In the genomic region with DNA sequence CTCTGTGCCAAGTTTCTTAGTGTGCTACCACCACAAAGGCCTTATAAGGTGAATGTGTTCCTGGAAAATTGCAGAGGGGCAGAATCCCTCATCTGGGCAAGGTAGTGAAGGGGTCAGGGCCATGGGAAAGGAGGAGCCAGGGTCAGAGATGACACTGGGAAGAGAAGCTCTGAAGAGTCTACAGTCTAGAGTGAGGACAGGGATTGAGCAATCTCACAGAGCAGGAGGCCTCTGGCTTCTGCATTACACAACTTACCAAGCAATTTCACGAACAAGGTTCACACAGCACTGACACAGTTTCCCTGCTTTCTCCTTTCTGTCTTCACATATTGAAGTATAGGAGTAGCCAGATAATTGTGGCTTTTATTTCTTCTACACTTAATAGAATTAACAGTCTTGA, we compare ENCODE assay signal across 3 cellular contexts.
TF ChIP-seq lines count a peak whose summit lies in the region.

No MANE protein-coding gene starts in this region.

TF ChIP-seq in Ishikawa, 13 proteins besides CTCF, POLR2A, EP300 and RAD21:
- TF ChIP-seq YY1 (IDR thresholded peaks at IDR 0.05; ENCODE audit: low read depth): no peak
- no peak for TF ChIP-seq TAF1 (IDR thresholded peaks at IDR 0.05; ENCODE audit: low read depth)
- TF ChIP-seq FOXM1 (IDR thresholded peaks at IDR 0.05; ENCODE audit: borderline replicate concordance, low read depth): no peak
- TF ChIP-seq CREB1 (IDR thresholded peaks at IDR 0.05; ENCODE audit: low read depth): no peak
- no peak for TF ChIP-seq MAX (IDR thresholded peaks at IDR 0.05)
- 0 out of 2 replicates have a peak, but pooled peaks have one; percentile 22 for TF ChIP-seq CEBPB (IDR thresholded peaks at IDR 0.05)

TF ChIP-seq in K562, 482 proteins besides CTCF, POLR2A, EP300 and RAD21:
- TF ChIP-seq CEBPB (tag; IDR thresholded peaks at IDR 0.05) (peak; percentile 50), NR2F6 (CRISPR knock-in tag; IDR thresholded peaks at IDR 0.05) (no peak)

TF ChIP-seq in HepG2, 621 proteins besides CTCF, POLR2A, EP300 and RAD21 (continues in another document):
- TF ChIP-seq, protein P1, sequence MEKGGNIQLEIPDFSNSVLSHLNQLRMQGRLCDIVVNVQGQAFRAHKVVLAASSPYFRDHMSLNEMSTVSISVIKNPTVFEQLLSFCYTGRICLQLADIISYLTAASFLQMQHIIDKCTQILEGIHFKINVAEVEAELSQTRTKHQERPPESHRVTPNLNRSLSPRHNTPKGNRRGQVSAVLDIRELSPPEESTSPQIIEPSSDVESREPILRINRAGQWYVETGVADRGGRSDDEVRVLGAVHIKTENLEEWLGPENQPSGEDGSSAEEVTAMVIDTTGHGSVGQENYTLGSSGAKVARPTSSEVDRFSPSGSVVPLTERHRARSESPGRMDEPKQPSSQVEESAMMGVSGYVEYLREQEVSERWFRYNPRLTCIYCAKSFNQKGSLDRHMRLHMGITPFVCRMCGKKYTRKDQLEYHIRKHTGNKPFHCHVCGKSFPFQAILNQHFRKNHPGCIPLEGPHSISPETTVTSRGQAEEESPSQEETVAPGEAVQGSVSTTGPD (CRISPR knock-in tag; IDR thresholded peaks at IDR 0.05): no peak
- TF ChIP-seq, protein P2, sequence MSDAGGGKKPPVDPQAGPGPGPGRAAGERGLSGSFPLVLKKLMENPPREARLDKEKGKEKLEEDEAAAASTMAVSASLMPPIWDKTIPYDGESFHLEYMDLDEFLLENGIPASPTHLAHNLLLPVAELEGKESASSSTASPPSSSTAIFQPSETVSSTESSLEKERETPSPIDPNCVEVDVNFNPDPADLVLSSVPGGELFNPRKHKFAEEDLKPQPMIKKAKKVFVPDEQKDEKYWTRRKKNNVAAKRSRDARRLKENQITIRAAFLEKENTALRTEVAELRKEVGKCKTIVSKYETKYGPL (CRISPR knock-in tag; IDR thresholded peaks at IDR 0.05): peak; percentile 66; the same call in 1 of the 2 replicates
- 0 out of 2 replicates have a peak, but pooled peaks have one; percentile 42 for TF ChIP-seq ZNF644 (CRISPR knock-in tag; IDR thresholded peaks at IDR 0.05; ENCODE audit: low read depth)
- no peak for TF ChIP-seq KLF6 (CRISPR knock-in tag; IDR thresholded peaks at IDR 0.05)
- TF ChIP-seq ZNF451 (CRISPR knock-in tag; IDR thresholded peaks at IDR 0.05): no peak
- no peak for TF ChIP-seq MBNL3 (CRISPR knock-in tag; conservative IDR thresholded peaks at IDR 0.05)
- no peak for TF ChIP-seq FOXM1 (CRISPR knock-in tag; IDR thresholded peaks at IDR 0.05)
- peak; percentile 46; the same call in 1 of the 2 replicates for TF ChIP-seq SMC3 (IDR thresholded peaks at IDR 0.05; ENCODE audit: low read length)
- TF ChIP-seq NR2C2 (CRISPR knock-in tag; IDR thresholded peaks at IDR 0.05; ENCODE audit: borderline replicate concordance): peak; percentile 45; the same call in 1 of the 2 replicates
- TF ChIP-seq BCL6 (CRISPR knock-in tag; IDR thresholded peaks at IDR 0.05): peak; percentile 89
- no peak for TF ChIP-seq ZNF562 (CRISPR knock-in tag; IDR thresholded peaks at IDR 0.05; ENCODE audit: borderline replicate concordance)
- TF ChIP-seq AKNA (CRISPR knock-in tag; IDR thresholded peaks at IDR 0.05; ENCODE audit: borderline replicate concordance): no peak
- TF ChIP-seq HNF4G (IDR thresholded peaks at IDR 0.05; ENCODE audit: borderline replicate concordance, low read depth, low read length): peak; percentile 77
- TF ChIP-seq HNF4G (CRISPR knock-in tag; IDR thresholded peaks at IDR 0.05; ENCODE audit: borderline replicate concordance, low read depth): no peak
- peak; percentile 29 for TF ChIP-seq SKI (IDR thresholded peaks at IDR 0.05; ENCODE audit: partially characterized antibody)
- no peak for TF ChIP-seq SAP130 (CRISPR knock-in tag; IDR thresholded peaks at IDR 0.05; ENCODE audit: low read depth)
- TF ChIP-seq RCOR2 (CRISPR knock-in tag; IDR thresholded peaks at IDR 0.05): no peak
- TF ChIP-seq NBN (conservative IDR thresholded peaks at IDR 0.05): no peak
- no peak for TF ChIP-seq THAP8 (CRISPR knock-in tag; IDR thresholded peaks at IDR 0.05; ENCODE audit: borderline replicate concordance)
- TF ChIP-seq, protein P3, sequence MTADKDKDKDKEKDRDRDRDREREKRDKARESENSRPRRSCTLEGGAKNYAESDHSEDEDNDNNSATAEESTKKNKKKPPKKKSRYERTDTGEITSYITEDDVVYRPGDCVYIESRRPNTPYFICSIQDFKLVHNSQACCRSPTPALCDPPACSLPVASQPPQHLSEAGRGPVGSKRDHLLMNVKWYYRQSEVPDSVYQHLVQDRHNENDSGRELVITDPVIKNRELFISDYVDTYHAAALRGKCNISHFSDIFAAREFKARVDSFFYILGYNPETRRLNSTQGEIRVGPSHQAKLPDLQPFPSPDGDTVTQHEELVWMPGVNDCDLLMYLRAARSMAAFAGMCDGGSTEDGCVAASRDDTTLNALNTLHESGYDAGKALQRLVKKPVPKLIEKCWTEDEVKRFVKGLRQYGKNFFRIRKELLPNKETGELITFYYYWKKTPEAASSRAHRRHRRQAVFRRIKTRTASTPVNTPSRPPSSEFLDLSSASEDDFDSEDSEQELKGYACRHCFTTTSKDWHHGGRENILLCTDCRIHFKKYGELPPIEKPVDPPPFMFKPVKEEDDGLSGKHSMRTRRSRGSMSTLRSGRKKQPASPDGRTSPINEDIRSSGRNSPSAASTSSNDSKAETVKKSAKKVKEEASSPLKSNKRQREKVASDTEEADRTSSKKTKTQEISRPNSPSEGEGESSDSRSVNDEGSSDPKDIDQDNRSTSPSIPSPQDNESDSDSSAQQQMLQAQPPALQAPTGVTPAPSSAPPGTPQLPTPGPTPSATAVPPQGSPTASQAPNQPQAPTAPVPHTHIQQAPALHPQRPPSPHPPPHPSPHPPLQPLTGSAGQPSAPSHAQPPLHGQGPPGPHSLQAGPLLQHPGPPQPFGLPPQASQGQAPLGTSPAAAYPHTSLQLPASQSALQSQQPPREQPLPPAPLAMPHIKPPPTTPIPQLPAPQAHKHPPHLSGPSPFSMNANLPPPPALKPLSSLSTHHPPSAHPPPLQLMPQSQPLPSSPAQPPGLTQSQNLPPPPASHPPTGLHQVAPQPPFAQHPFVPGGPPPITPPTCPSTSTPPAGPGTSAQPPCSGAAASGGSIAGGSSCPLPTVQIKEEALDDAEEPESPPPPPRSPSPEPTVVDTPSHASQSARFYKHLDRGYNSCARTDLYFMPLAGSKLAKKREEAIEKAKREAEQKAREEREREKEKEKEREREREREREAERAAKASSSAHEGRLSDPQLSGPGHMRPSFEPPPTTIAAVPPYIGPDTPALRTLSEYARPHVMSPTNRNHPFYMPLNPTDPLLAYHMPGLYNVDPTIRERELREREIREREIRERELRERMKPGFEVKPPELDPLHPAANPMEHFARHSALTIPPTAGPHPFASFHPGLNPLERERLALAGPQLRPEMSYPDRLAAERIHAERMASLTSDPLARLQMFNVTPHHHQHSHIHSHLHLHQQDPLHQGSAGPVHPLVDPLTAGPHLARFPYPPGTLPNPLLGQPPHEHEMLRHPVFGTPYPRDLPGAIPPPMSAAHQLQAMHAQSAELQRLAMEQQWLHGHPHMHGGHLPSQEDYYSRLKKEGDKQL (CRISPR knock-in tag; IDR thresholded peaks at IDR 0.05; ENCODE audit: low read depth): no peak
- peak; percentile 79 for TF ChIP-seq HNF4A (CRISPR knock-in tag; IDR thresholded peaks at IDR 0.05)
- TF ChIP-seq NR2F6 (IDR thresholded peaks at IDR 0.05): peak; percentile 61; the same call in 1 of the 2 replicates
- peak; percentile 64; the same call in 1 of the 2 replicates for TF ChIP-seq NR2F6 (CRISPR knock-in tag; IDR thresholded peaks at IDR 0.05)
- no peak for TF ChIP-seq ZBTB1 (CRISPR knock-in tag; IDR thresholded peaks at IDR 0.05; ENCODE audit: borderline replicate concordance)
- peak; percentile 39; the same call in 1 of the 2 replicates for TF ChIP-seq ZFY (CRISPR knock-in tag; IDR thresholded peaks at IDR 0.05)
- TF ChIP-seq GZF1 (CRISPR knock-in tag; IDR thresholded peaks at IDR 0.05): no peak
- TF ChIP-seq ZNF614 (CRISPR knock-in tag; IDR thresholded peaks at IDR 0.05; ENCODE audit: borderline replicate concordance): no peak
- TF ChIP-seq CEBPB (IDR thresholded peaks at IDR 0.05; ENCODE audit: borderline replicate concordance, low read depth, low read length): peak; percentile 99
- 0 out of 2 replicates have a peak, but pooled peaks have one; percentile 41 for TF ChIP-seq HDAC1 (CRISPR knock-in tag; IDR thresholded peaks at IDR 0.05)
- no peak for TF ChIP-seq ZNF446 (CRISPR knock-in tag; IDR thresholded peaks at IDR 0.05)
- no peak for TF ChIP-seq EHMT2 (IDR thresholded peaks at IDR 0.05; ENCODE audit: borderline replicate concordance, low read depth, low read length)
- peak; percentile 81 for TF ChIP-seq RARA (CRISPR knock-in tag; IDR thresholded peaks at IDR 0.05)
- TF ChIP-seq, protein P4, sequence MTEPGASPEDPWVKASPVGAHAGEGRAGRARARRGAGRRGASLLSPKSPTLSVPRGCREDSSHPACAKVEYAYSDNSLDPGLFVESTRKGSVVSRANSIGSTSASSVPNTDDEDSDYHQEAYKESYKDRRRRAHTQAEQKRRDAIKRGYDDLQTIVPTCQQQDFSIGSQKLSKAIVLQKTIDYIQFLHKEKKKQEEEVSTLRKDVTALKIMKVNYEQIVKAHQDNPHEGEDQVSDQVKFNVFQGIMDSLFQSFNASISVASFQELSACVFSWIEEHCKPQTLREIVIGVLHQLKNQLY (CRISPR knock-in tag; IDR thresholded peaks at IDR 0.05): no peak
- no peak for TF ChIP-seq MEF2D (CRISPR knock-in tag; IDR thresholded peaks at IDR 0.05)
- no peak for TF ChIP-seq AGO1 (IDR thresholded peaks at IDR 0.05; ENCODE audit: low read depth, low read length, poor library complexity, severe bottlenecking)
- no peak for TF ChIP-seq AKAP8 (CRISPR knock-in tag; IDR thresholded peaks at IDR 0.05)
- no peak for TF ChIP-seq ZFP37 (CRISPR knock-in tag; IDR thresholded peaks at IDR 0.05; ENCODE audit: borderline replicate concordance)
- 0 out of 2 replicates have a peak, but pooled peaks have one; percentile 24 for TF ChIP-seq ZNF263 (CRISPR knock-in tag; IDR thresholded peaks at IDR 0.05)
- no peak for TF ChIP-seq ELF1 (CRISPR knock-in tag; IDR thresholded peaks at IDR 0.05)
- TF ChIP-seq ZNF891 (CRISPR knock-in tag; IDR thresholded peaks at IDR 0.05): no peak
- TF ChIP-seq SSRP1 (CRISPR knock-in tag; IDR thresholded peaks at IDR 0.05): no peak
- TF ChIP-seq, protein P5, sequence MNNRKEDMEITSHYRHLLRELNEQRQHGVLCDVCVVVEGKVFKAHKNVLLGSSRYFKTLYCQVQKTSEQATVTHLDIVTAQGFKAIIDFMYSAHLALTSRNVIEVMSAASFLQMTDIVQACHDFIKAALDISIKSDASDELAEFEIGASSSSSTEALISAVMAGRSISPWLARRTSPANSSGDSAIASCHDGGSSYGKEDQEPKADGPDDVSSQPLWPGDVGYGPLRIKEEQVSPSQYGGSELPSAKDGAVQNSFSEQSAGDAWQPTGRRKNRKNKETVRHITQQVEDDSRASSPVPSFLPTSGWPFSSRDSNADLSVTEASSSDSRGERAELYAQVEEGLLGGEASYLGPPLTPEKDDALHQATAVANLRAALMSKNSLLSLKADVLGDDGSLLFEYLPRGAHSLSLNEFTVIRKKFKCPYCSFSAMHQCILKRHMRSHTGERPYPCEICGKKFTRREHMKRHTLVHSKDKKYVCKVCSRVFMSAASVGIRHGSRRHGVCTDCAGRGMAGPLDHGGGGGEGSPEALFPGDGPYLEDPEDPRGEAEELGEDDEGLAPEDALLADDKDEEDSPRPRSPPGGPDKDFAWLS (CRISPR knock-in tag; IDR thresholded peaks at IDR 0.05; ENCODE audit: borderline replicate concordance): no peak
- no peak for TF ChIP-seq NR0B2 (CRISPR knock-in tag; IDR thresholded peaks at IDR 0.05)
- TF ChIP-seq ZBTB26 (CRISPR knock-in tag; IDR thresholded peaks at IDR 0.05; ENCODE audit: borderline replicate concordance): no peak
